Comparison of ENCODE assay signal across 21 cellular contexts in genomic region chr14:31411218-31411727, GRCh38. TPM values are rescaled to one million over a fixed set of nuclear protein-coding genes. Genes with fewer than 3 reads are reported as not detected.
DNase-seq lines count a peak whose midpoint lies in the region; ATAC-seq and TF ChIP-seq lines count a peak whose summit lies in the region.
"Had no signal": no experiment of that assay in that cellular context is flagged by ENCODE, and none has a peak within 500 bp of the region (broad histone marks: within the 10 kb centered on the region; RNA-seq: fewer than 3 reads in every experiment).

No MANE protein-coding gene starts in this region.

- H3K36me3 ChIP-seq in OCI-LY1 (ENCODE audit: insufficient read depth, low read length), result no peaks in the 10 kb centered on the region
- H3K36me3 ChIP-seq in lower lobe of right lung, result no peaks in the 10 kb centered on the region
- H3K36me3 ChIP-seq: BLaER1, ovary, thyroid gland had no signal

- H3K79me2 ChIP-seq in OCI-LY1 (ENCODE audit: insufficient read depth, low read length), result 0 out of 2 replicates have a peak, but pooled peaks cover 4% of the 10 kb centered on the region

- H3K9me3 ChIP-seq in OCI-LY1 (ENCODE audit: low read length), result no peaks in the 10 kb centered on the region
- no peaks in the 10 kb centered on the region for H3K9me3 ChIP-seq in lower lobe of right lung
- H3K9me3 ChIP-seq: BLaER1, ovary, thyroid gland had no signal

- H3K27me3 Mint-ChIP-seq in nephron progenitor cell (ENCODE audit: low read depth, poor library complexity), result peaks cover 6% of the 10 kb centered on the region
- H3K27me3 Mint-ChIP-seq in osteocyte (ENCODE audit: unreplicated experiment), result no peaks in the 10 kb centered on the region
- H3K27me3 Mint-ChIP-seq in Calu3 (ENCODE audit: unreplicated experiment), result no peaks in the 10 kb centered on the region
- no peaks in the 10 kb centered on the region for H3K27me3 Mint-ChIP-seq in stimulated activated naive CD8-positive, alpha-beta T cell treated with anti-CD3 and anti-CD28 coated beads, Interleukin-15, amount 100 ng/mL, for 72 hours
- H3K27me3 Mint-ChIP-seq: activated CD4-positive, alpha-beta memory T cell treated with anti-CD3 and anti-CD28 coated beads for 36 hours; brain had no signal

- peak; percentile 28 for DNase-seq in EH (ENCODE audit: low read depth)
- peak; percentile 25 for DNase-seq in dermis blood vessel endothelial cell
- DNase-seq in nephron progenitor cell, result no peak
- no peak for DNase-seq in osteocyte (ENCODE audit: extremely low spot score, unreplicated experiment)
- no peak for DNase-seq in Calu3
- no peak for DNase-seq in lower lobe of right lung
- DNase-seq in stimulated activated naive CD8-positive, alpha-beta T cell treated with anti-CD3 and anti-CD28 coated beads, Interleukin-15, amount 100 ng/mL, for 72 hours, result no peak
- DNase-seq: activated CD4-positive, alpha-beta memory T cell treated with anti-CD3 and anti-CD28 coated beads for 36 hours; activated naive CD4-positive, alpha-beta T cell treated with anti-CD3 and anti-CD28 coated beads for 36 hours; activated T-cell treated with anti-CD3 and anti-CD28 coated beads, Interleukin-2, amount 50 U/mL, for 1 hour; DMS53; foreskin fibroblast; left colon; NCI-H1436; ovary; thyroid gland had no signal

- no peaks in the 10 kb centered on the region for H4K20me1 ChIP-seq in OCI-LY1 (ENCODE audit: insufficient read depth, low read length)
- H4K20me1 ChIP-seq: BLaER1 had no signal

- H3K9me3 Mint-ChIP-seq in nephron progenitor cell, result no peaks in the 10 kb centered on the region
- no peaks in the 10 kb centered on the region for H3K9me3 Mint-ChIP-seq in osteocyte (ENCODE audit: unreplicated experiment)
- H3K9me3 Mint-ChIP-seq in Calu3 (ENCODE audit: low read depth, unreplicated experiment), result no peaks in the 10 kb centered on the region
- no peaks in the 10 kb centered on the region for H3K9me3 Mint-ChIP-seq in stimulated activated naive CD8-positive, alpha-beta T cell treated with anti-CD3 and anti-CD28 coated beads, Interleukin-15, amount 100 ng/mL, for 72 hours
- H3K9me3 Mint-ChIP-seq: activated CD4-positive, alpha-beta memory T cell treated with anti-CD3 and anti-CD28 coated beads for 36 hours; activated naive CD4-positive, alpha-beta T cell treated with anti-CD3 and anti-CD28 coated beads for 36 hours; brain had no signal

- CTCF ChIA-PET in Calu3 (lab: Charles Lee), result no interaction called here

- H3K9ac ChIP-seq in OCI-LY1 (ENCODE audit: low read length), result peak overlapping the region; percentile 53
- H3K9ac ChIP-seq: BLaER1, KMS-11 had no signal

- peak overlapping the region; percentile 5; the same call in 1 of the 2 replicates for H3K4me2 ChIP-seq in OCI-LY1 (ENCODE audit: low read length)
- H3K4me2 ChIP-seq: KMS-11 had no signal

- TF ChIP-seq CTCF in OCI-LY1 (IDR thresholded peaks at IDR 0.05; ENCODE audit: low read length), result no peak
- TF ChIP-seq CTCF in nephron progenitor cell (IDR thresholded peaks at IDR 0.05), result no peak
- no peak for TF ChIP-seq CTCF in osteocyte (IDR thresholded peaks at IDR 0.05)
- no peak for TF ChIP-seq CTCF in Calu3 (IDR thresholded peaks at IDR 0.05; ENCODE audit: unreplicated experiment)
- TF ChIP-seq CTCF in lower lobe of right lung (IDR thresholded peaks at IDR 0.05), result no peak

- H3K27me3 ChIP-seq in OCI-LY1 (ENCODE audit: insufficient read depth, low read length) (no peaks in the 10 kb centered on the region), lower lobe of right lung (ENCODE audit: low read depth) (no peaks in the 10 kb centered on the region)
- H3K27me3 ChIP-seq: BLaER1, ovary, thyroid gland had no signal

- no peaks in the 10 kb centered on the region for H3F3A ChIP-seq in OCI-LY1 (ENCODE audit: insufficient read depth, low read length)

- no peaks in the 10 kb centered on the region for H3K4me1 Mint-ChIP-seq in nephron progenitor cell
- H3K4me1 Mint-ChIP-seq in osteocyte (ENCODE audit: unreplicated experiment), result peaks cover 24% of the 10 kb centered on the region
- H3K4me1 Mint-ChIP-seq in Calu3 (ENCODE audit: low read depth, unreplicated experiment), result peaks cover 20% of the 10 kb centered on the region
- peaks cover 29% of the 10 kb centered on the region for H3K4me1 Mint-ChIP-seq in stimulated activated naive CD8-positive, alpha-beta T cell treated with anti-CD3 and anti-CD28 coated beads, Interleukin-15, amount 100 ng/mL, for 72 hours

- no peak overlapping the region for H2AFZ ChIP-seq in OCI-LY1 (ENCODE audit: low read length)

- intact Hi-C loops in Calu3 (cut with micrococcal nuclease; ENCODE audit: unreplicated experiment) (no loop called here), lower lobe of right lung (cut with DNase I) (no loop called here)

- H3K27ac Mint-ChIP-seq in nephron progenitor cell (peak overlapping the region; percentile 39), osteocyte (ENCODE audit: unreplicated experiment) (no peak overlapping the region), Calu3 (ENCODE audit: unreplicated experiment) (no peak overlapping the region)
- no peak overlapping the region for H3K27ac Mint-ChIP-seq in stimulated activated naive CD8-positive, alpha-beta T cell treated with anti-CD3 and anti-CD28 coated beads, Interleukin-15, amount 100 ng/mL, for 72 hours
- H3K27ac Mint-ChIP-seq: activated CD4-positive, alpha-beta memory T cell treated with anti-CD3 and anti-CD28 coated beads for 36 hours; activated naive CD4-positive, alpha-beta T cell treated with anti-CD3 and anti-CD28 coated beads for 36 hours; brain had no signal

- no TSS peak for BruUV-seq in Calu3 (replicated peaks; lab: Mats Ljungman, UMichigan)

- H3K4me1 ChIP-seq in OCI-LY1 (ENCODE audit: insufficient read depth, low read length, severe bottlenecking), result peaks cover 32% of the 10 kb centered on the region
- peaks cover 39% of the 10 kb centered on the region for H3K4me1 ChIP-seq in lower lobe of right lung

- no peaks in the 10 kb centered on the region for H3K9me2 ChIP-seq in OCI-LY1 (ENCODE audit: low read depth, low read length)

- H3K4me3 ChIP-seq in OCI-LY1 (ENCODE audit: low read depth, low read length, poor library complexity, severe bottlenecking) (no peak overlapping the region), lower lobe of right lung (no peak overlapping the region)
- H3K4me3 ChIP-seq: BLaER1, ovary, thyroid gland had no signal

- ATAC-seq in lower lobe of right lung, result no peak
- ATAC-seq in stimulated activated naive CD8-positive, alpha-beta T cell treated with anti-CD3 and anti-CD28 coated beads, Interleukin-15, amount 100 ng/mL, for 72 hours, result no peak
- ATAC-seq: left colon had no signal

- peaks cover 4% of the 10 kb centered on the region for H3K36me3 Mint-ChIP-seq in nephron progenitor cell (ENCODE audit: low read depth)
- H3K36me3 Mint-ChIP-seq in osteocyte (ENCODE audit: unreplicated experiment), result peaks cover 3% of the 10 kb centered on the region
- H3K36me3 Mint-ChIP-seq in Calu3 (ENCODE audit: insufficient read depth, unreplicated experiment), result no peaks in the 10 kb centered on the region
- H3K36me3 Mint-ChIP-seq: activated CD4-positive, alpha-beta memory T cell treated with anti-CD3 and anti-CD28 coated beads for 36 hours had no signal

- H3K4me3 Mint-ChIP-seq in nephron progenitor cell (no peak overlapping the region), osteocyte (ENCODE audit: unreplicated experiment) (no peak overlapping the region), Calu3 (ENCODE audit: low read depth, unreplicated experiment) (no peak overlapping the region)
- no peak overlapping the region for H3K4me3 Mint-ChIP-seq in stimulated activated naive CD8-positive, alpha-beta T cell treated with anti-CD3 and anti-CD28 coated beads, Interleukin-15, amount 100 ng/mL, for 72 hours
- H3K4me3 Mint-ChIP-seq: activated CD4-positive, alpha-beta memory T cell treated with anti-CD3 and anti-CD28 coated beads for 36 hours; activated naive CD4-positive, alpha-beta T cell treated with anti-CD3 and anti-CD28 coated beads for 36 hours had no signal

- peak overlapping the region; percentile 70 for H3K27ac ChIP-seq in OCI-LY1 (ENCODE audit: low read depth, low read length, poor library complexity, severe bottlenecking)
- H3K27ac ChIP-seq in lower lobe of right lung, result no peak overlapping the region
- H3K27ac ChIP-seq: KMS-11, ovary, thyroid gland, VCaP had no signal

RNA-seq across cellular contexts. Expression of gene HEATR5A, which starts 9.1 kb away (rescaled TPM):
- total RNA-seq in dermis blood vessel endothelial cell (40.1 and 43.1 TPM in 2 replicates), osteocyte (48.3 and 56.2 TPM in 2 replicates), Calu3 (2022) (28.9 and 31.3 TPM in 2 replicates), lower lobe of right lung (41.6 TPM)

RNA-seq across cellular contexts. Expression of gene DTD2, which starts 46.0 kb away (rescaled TPM):
- total RNA-seq in dermis blood vessel endothelial cell (18.3 and 18.4 TPM in 2 replicates), osteocyte (25.5 and 26.5 TPM in 2 replicates), Calu3 (2022) (12.2 and 13.9 TPM in 2 replicates), lower lobe of right lung (13.4 TPM)

Comparison
In these comparisons a context has a peak if more than half of its experiments do, and no peak if none do; other contexts are left out.
1. DNase-seq: peak in EH (single experiment) and dermis blood vessel endothelial cell (single experiment); none in nephron progenitor cell (single experiment), osteocyte (single experiment), Calu3 (single experiment), lower lobe of right lung (single experiment) and stimulated activated naive CD8-positive, alpha-beta T cell treated with anti-CD3 and anti-CD28 coated beads, Interleukin-15, amount 100 ng/mL, for 72 hours (0 of 2).